In genomic region chr20:370977-371754, GRCh38 we compare ENCODE assay signal across 12 cellular contexts. TPM values are rescaled to one million over a fixed set of nuclear protein-coding genes. Genes with fewer than 3 reads are reported as not detected.
DNase-seq lines count a peak whose midpoint lies in the region; ATAC-seq and TF ChIP-seq lines count a peak whose summit lies in the region.
"Had no signal": no experiment of that assay in that cellular context is flagged by ENCODE, and none has a peak within 500 bp of the region (broad histone marks: within the 10 kb centered on the region; RNA-seq: fewer than 3 reads in every experiment).

No MANE protein-coding gene starts in this region.

- 81 to 86% methylated on average over 7 of the region's 7 CpGs for WGBS in esophagus, 2 donors

- DNase-seq in CD8-positive, alpha-beta memory T cell: peak in 1 of 5 donors; percentile 37
- DNase-seq in NT2/D1 (ENCODE audit: low read depth, low spot score) (no peak), progenitor cell of endocrine pancreas (ENCODE audit: low spot score, unreplicated experiment) (no peak), activated gamma-delta T cell (lab: John Stamatoyannopoulos, UW) (no peak), H4 (ENCODE audit: low spot score) (no peak)
- DNase-seq in activated CD4-positive, CD25-positive, alpha-beta regulatory T cell (lab: John Stamatoyannopoulos, UW): no peak
- DNase-seq: activated CD4-positive, alpha-beta T cell treated with anti-CD3 and anti-CD28 coated beads, Interleukin-2, amount 10 ng/mL, durations not matched to agents 7 days and 5 days; COR-L47; midbrain had no signal

- ATAC-seq in HG02571 (IDR thresholded peaks at IDR 0.05; ENCODE audit: unreplicated experiment): no peak

- H3K9me3 Mint-ChIP-seq in CD8-positive, alpha-beta memory T cell: no peaks in the 10 kb centered on the region
- no peaks in the 10 kb centered on the region for H3K9me3 Mint-ChIP-seq in progenitor cell of endocrine pancreas (ENCODE audit: low read depth)
- H3K9me3 Mint-ChIP-seq: activated CD4-positive, alpha-beta T cell treated with anti-CD3 and anti-CD28 coated beads, Interleukin-2, amount 10 ng/mL, durations not matched to agents 7 days and 5 days had no signal

- H3K36me3 Mint-ChIP-seq in CD8-positive, alpha-beta memory T cell: peaks cover 0 to 2% (median 0%) of the 10 kb centered on the region in 3 donors
- H3K36me3 Mint-ChIP-seq in progenitor cell of endocrine pancreas (ENCODE audit: insufficient read depth): no peaks in the 10 kb centered on the region

- no peak overlapping the region for H3K4me3 ChIP-seq in CD8-positive, alpha-beta memory T cell (ENCODE audit: low read length)
- H3K4me3 ChIP-seq in NT2/D1 (ENCODE audit: insufficient read length, low read depth): no peak overlapping the region
- H3K4me3 ChIP-seq in esophagus (ENCODE audit: low read depth in 1 of 2, low read length in 2 of 2): no peak overlapping the region
- H3K4me3 ChIP-seq: colonic mucosa had no signal

- H3K4me1 ChIP-seq in CD8-positive, alpha-beta memory T cell (ENCODE audit: insufficient read depth, low read length): peaks cover 25% of the 10 kb centered on the region
- H3K4me1 ChIP-seq in NT2/D1 (ENCODE audit: insufficient read depth, insufficient read length): peaks cover 15% of the 10 kb centered on the region
- peaks cover 0 to 25% of the 10 kb centered on the region in 2 donors for H3K4me1 ChIP-seq in esophagus (ENCODE audit: control insufficient read depth in 2 of 2, insufficient read depth in 2 of 2, low read length in 1 of 2)

- peaks cover 0 to 2% (median 0%) of the 10 kb centered on the region in 3 donors for H3K4me1 Mint-ChIP-seq in CD8-positive, alpha-beta memory T cell
- peaks cover 32% of the 10 kb centered on the region for H3K4me1 Mint-ChIP-seq in progenitor cell of endocrine pancreas (ENCODE audit: low read depth)

- H3K27ac Mint-ChIP-seq in CD8-positive, alpha-beta memory T cell: peak overlapping the region in 1 of 8 donors; percentile 14
- H3K27ac Mint-ChIP-seq in progenitor cell of endocrine pancreas: peak overlapping the region; percentile 94
- H3K27ac Mint-ChIP-seq: activated CD4-positive, alpha-beta T cell treated with anti-CD3 and anti-CD28 coated beads, Interleukin-2, amount 10 ng/mL, durations not matched to agents 7 days and 5 days had no signal

- H3K36me3 ChIP-seq in CD8-positive, alpha-beta memory T cell (ENCODE audit: insufficient read depth, low read length): no peaks in the 10 kb centered on the region
- H3K36me3 ChIP-seq in NT2/D1 (ENCODE audit: insufficient read depth, insufficient read length, low read length) (no peaks in the 10 kb centered on the region), esophagus (ENCODE audit: control insufficient read depth in 2 of 2, insufficient read depth in 2 of 2, low read length in 1 of 2) (no peaks in the 10 kb centered on the region)
- H3K36me3 ChIP-seq: colonic mucosa had no signal

- H3K27ac ChIP-seq in CD8-positive, alpha-beta memory T cell (ENCODE audit: low read depth, low read length): peak overlapping the region; percentile 76
- peak overlapping the region; percentile 68 to 76 for H3K27ac ChIP-seq in esophagus (ENCODE audit: low read depth in 2 of 2, low read length in 1 of 2)
- H3K27ac ChIP-seq: colonic mucosa had no signal

- peaks cover 3% of the 10 kb centered on the region in 2 donors for H3K27me3 Mint-ChIP-seq in CD8-positive, alpha-beta memory T cell
- H3K27me3 Mint-ChIP-seq in progenitor cell of endocrine pancreas: peaks cover 3% of the 10 kb centered on the region

- no peaks in the 10 kb centered on the region for H3K27me3 ChIP-seq in CD8-positive, alpha-beta memory T cell (ENCODE audit: insufficient read depth, low read length, poor library complexity, severe bottlenecking)
- H3K27me3 ChIP-seq in NT2/D1 (ENCODE audit: insufficient read depth, insufficient read length) (no peaks in the 10 kb centered on the region), esophagus (ENCODE audit: control insufficient read depth in 1 of 2, insufficient read depth in 2 of 2, low read length in 2 of 2) (no peaks in the 10 kb centered on the region)
- H3K27me3 ChIP-seq: colonic mucosa had no signal

- CTCF ChIA-PET in CD8-positive, alpha-beta memory T cell (lab: Charles Lee): interaction anchor here (1.1 to 2.8 kb wide), 2 partner anchors 16 to 41 kb away, joined by 3 to 6 read pairs; no protein-coding TSS in a partner anchor

- POLR2A ChIA-PET in CD8-positive, alpha-beta memory T cell (lab: Charles Lee): no interaction called here

- peak overlapping the region; percentile 1 for H3K9ac ChIP-seq in NT2/D1 (ENCODE audit: insufficient read length, low read depth)

- H3K9me3 ChIP-seq in CD8-positive, alpha-beta memory T cell (ENCODE audit: low read length): no peaks in the 10 kb centered on the region
- no peaks in the 10 kb centered on the region for H3K9me3 ChIP-seq in NT2/D1 (ENCODE audit: insufficient read depth, low read length)
- no peaks in the 10 kb centered on the region for H3K9me3 ChIP-seq in esophagus (ENCODE audit: control insufficient read depth in 2 of 2, insufficient read depth in 1 of 2, low read depth in 1 of 2, low read length in 1 of 2)
- H3K9me3 ChIP-seq: colonic mucosa had no signal

- no peak for TF ChIP-seq CTCF in progenitor cell of endocrine pancreas (IDR thresholded peaks at IDR 0.05; ENCODE audit: unreplicated experiment)

- H3K4me3 Mint-ChIP-seq in CD8-positive, alpha-beta memory T cell: no peak overlapping the region
- no peak overlapping the region for H3K4me3 Mint-ChIP-seq in progenitor cell of endocrine pancreas (ENCODE audit: low read depth)
- H3K4me3 Mint-ChIP-seq: activated CD4-positive, alpha-beta T cell treated with anti-CD3 and anti-CD28 coated beads, Interleukin-2, amount 10 ng/mL, durations not matched to agents 7 days and 5 days had no signal

RNA-seq across cellular contexts. Expression of gene TRIB3, which starts 9.4 kb away (rescaled TPM):
- 10 to 100 TPM; 24.6 to 28.7 TPM for total RNA-seq in CD8-positive, alpha-beta memory T cell
- 12.0 TPM for polyA plus RNA-seq in CD8-positive, alpha-beta memory T cell
- polyA plus RNA-seq in esophagus: 10 to 100 TPM in 1 of 2 donors, 1 to 10 TPM in 1; 7.6 to 21.1 TPM
- 5.2 and 7.8 TPM in 2 replicates for total RNA-seq in progenitor cell of endocrine pancreas
- total RNA-seq in H4 (2014; rRNA removed; shearing (Covaris generic)): 69.2 and 99.3 TPM in 2 replicates

RNA-seq across cellular contexts. Expression of gene NRSN2, which starts 24.3 kb away (rescaled TPM):
- total RNA-seq in CD8-positive, alpha-beta memory T cell: 1 to 10 TPM; 7.6 to 9.5 TPM
- 1.0 TPM for polyA plus RNA-seq in CD8-positive, alpha-beta memory T cell
- polyA plus RNA-seq in esophagus: 1 to 10 TPM; 6.0 to 6.1 TPM
- total RNA-seq in progenitor cell of endocrine pancreas: 28.9 and 33.0 TPM in 2 replicates
- 69.6 and 72.8 TPM in 2 replicates for total RNA-seq in H4 (2014; rRNA removed; shearing (Covaris generic))

RNA-seq across cellular contexts. Expression of gene RBCK1, which starts 36.9 kb away (rescaled TPM):
- total RNA-seq in CD8-positive, alpha-beta memory T cell: 10 to 100 TPM; 83.7 to 90.5 TPM
- polyA plus RNA-seq in CD8-positive, alpha-beta memory T cell: 95.7 TPM
- polyA plus RNA-seq in esophagus: 10 to 100 TPM; 58.6 to 86.6 TPM
- total RNA-seq in progenitor cell of endocrine pancreas: 92.7 and 108 TPM in 2 replicates
- total RNA-seq in H4 (2014; rRNA removed; shearing (Covaris generic)): 91.7 and 95.5 TPM in 2 replicates

RNA-seq across cellular contexts. Expression of gene SOX12, which starts 45.8 kb away (rescaled TPM):
- total RNA-seq in CD8-positive, alpha-beta memory T cell: 1 to 10 TPM; 4.7 to 5.1 TPM
- 0.64 TPM for polyA plus RNA-seq in CD8-positive, alpha-beta memory T cell
- 1 to 10 TPM; 2.2 to 2.4 TPM for polyA plus RNA-seq in esophagus
- total RNA-seq in progenitor cell of endocrine pancreas: 54.8 and 59.0 TPM in 2 replicates
- 1.9 and 2.2 TPM in 2 replicates for total RNA-seq in H4 (2014; rRNA removed; shearing (Covaris generic))
